In genomic region chr19:33273881-33274662, GRCh38 we compare ENCODE assay signal across 1 cellular context.
TF ChIP-seq lines count a peak whose summit lies in the region.

No MANE protein-coding gene starts in this region.

TF ChIP-seq in HepG2, 621 proteins besides CTCF, POLR2A, EP300 and RAD21 (continued from another document):
- TF ChIP-seq TOPORS (CRISPR knock-in tag; IDR thresholded peaks at IDR 0.05) = no peak
- TF ChIP-seq RAD51 (IDR thresholded peaks at IDR 0.05; ENCODE audit: borderline replicate concordance) = no peak
- peak; percentile 64 for TF ChIP-seq ZNF292 (CRISPR knock-in tag; IDR thresholded peaks at IDR 0.05; ENCODE audit: borderline replicate concordance, low read depth)
- TF ChIP-seq SMAD3 (CRISPR knock-in tag; IDR thresholded peaks at IDR 0.05) = no peak
- 0 out of 2 replicates have a peak, but pooled peaks have one; percentile 53 for TF ChIP-seq ZSCAN9 (CRISPR knock-in tag; IDR thresholded peaks at IDR 0.05; ENCODE audit: borderline replicate concordance)
- TF ChIP-seq ZNF414 (CRISPR knock-in tag; IDR thresholded peaks at IDR 0.05) = no peak
- TF ChIP-seq SP140L (CRISPR knock-in tag; IDR thresholded peaks at IDR 0.05; ENCODE audit: borderline replicate concordance) = no peak
- TF ChIP-seq, protein P1, sequence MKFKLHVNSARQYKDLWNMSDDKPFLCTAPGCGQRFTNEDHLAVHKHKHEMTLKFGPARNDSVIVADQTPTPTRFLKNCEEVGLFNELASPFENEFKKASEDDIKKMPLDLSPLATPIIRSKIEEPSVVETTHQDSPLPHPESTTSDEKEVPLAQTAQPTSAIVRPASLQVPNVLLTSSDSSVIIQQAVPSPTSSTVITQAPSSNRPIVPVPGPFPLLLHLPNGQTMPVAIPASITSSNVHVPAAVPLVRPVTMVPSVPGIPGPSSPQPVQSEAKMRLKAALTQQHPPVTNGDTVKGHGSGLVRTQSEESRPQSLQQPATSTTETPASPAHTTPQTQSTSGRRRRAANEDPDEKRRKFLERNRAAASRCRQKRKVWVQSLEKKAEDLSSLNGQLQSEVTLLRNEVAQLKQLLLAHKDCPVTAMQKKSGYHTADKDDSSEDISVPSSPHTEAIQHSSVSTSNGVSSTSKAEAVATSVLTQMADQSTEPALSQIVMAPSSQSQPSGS (CRISPR knock-in tag; IDR thresholded peaks at IDR 0.05) = 0 out of 2 replicates have a peak, but pooled peaks have one; percentile 46
- peak; percentile 99 for TF ChIP-seq ZNF646 (CRISPR knock-in tag; IDR thresholded peaks at IDR 0.05)
- TF ChIP-seq ZNF589 (CRISPR knock-in tag; conservative IDR thresholded peaks at IDR 0.05) = no peak
- no peak for TF ChIP-seq ZNF317 (CRISPR knock-in tag; IDR thresholded peaks at IDR 0.05)
- TF ChIP-seq ESRRA (CRISPR knock-in tag; IDR thresholded peaks at IDR 0.05; ENCODE audit: low read depth) = no peak
- no peak for TF ChIP-seq ZNF7 (CRISPR knock-in tag; IDR thresholded peaks at IDR 0.05)
- TF ChIP-seq MXD4 (CRISPR knock-in tag; IDR thresholded peaks at IDR 0.05) = peak; percentile 61; the same call in 1 of the 2 replicates
- TF ChIP-seq ZGPAT (CRISPR knock-in tag; IDR thresholded peaks at IDR 0.05) = peak; percentile 21; the same call in 1 of the 2 replicates
- TF ChIP-seq ZNF737 (CRISPR knock-in tag; IDR thresholded peaks at IDR 0.05; ENCODE audit: borderline replicate concordance) = no peak; the same call in 1 of the 2 replicates
- 0 out of 2 replicates have a peak, but pooled peaks have one; percentile 24 for TF ChIP-seq ZNF143 (CRISPR knock-in tag; IDR thresholded peaks at IDR 0.05)
- peak; percentile 94 for TF ChIP-seq SP5 (CRISPR knock-in tag; IDR thresholded peaks at IDR 0.05; ENCODE audit: borderline replicate concordance, low read depth)
- TF ChIP-seq ZHX1 (CRISPR knock-in tag; IDR thresholded peaks at IDR 0.05; ENCODE audit: low read depth) = peak; percentile 55; the same call in 1 of the 2 replicates
- TF ChIP-seq, protein P2, sequence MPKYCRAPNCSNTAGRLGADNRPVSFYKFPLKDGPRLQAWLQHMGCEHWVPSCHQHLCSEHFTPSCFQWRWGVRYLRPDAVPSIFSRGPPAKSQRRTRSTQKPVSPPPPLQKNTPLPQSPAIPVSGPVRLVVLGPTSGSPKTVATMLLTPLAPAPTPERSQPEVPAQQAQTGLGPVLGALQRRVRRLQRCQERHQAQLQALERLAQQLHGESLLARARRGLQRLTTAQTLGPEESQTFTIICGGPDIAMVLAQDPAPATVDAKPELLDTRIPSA (CRISPR knock-in tag; IDR thresholded peaks at IDR 0.05; ENCODE audit: borderline replicate concordance) = 0 out of 2 replicates have a peak, but pooled peaks have one; percentile 58
- TF ChIP-seq ZNF230 (CRISPR knock-in tag; IDR thresholded peaks at IDR 0.05) = no peak
- TF ChIP-seq ZNF546 (CRISPR knock-in tag; conservative IDR thresholded peaks at IDR 0.05) = no peak
- TF ChIP-seq ADNP (CRISPR knock-in tag; IDR thresholded peaks at IDR 0.05) = peak; percentile 68; the same call in 1 of the 2 replicates
- no peak for TF ChIP-seq SAFB2 (CRISPR knock-in tag; IDR thresholded peaks at IDR 0.05; ENCODE audit: borderline replicate concordance, low read depth)
- TF ChIP-seq ZNF772 (CRISPR knock-in tag; IDR thresholded peaks at IDR 0.05) = peak; percentile 66; the same call in 1 of the 2 replicates
- peak; percentile 84 for TF ChIP-seq PHF5A (CRISPR knock-in tag; IDR thresholded peaks at IDR 0.05; ENCODE audit: low read depth, unreplicated experiment)
- no peak for TF ChIP-seq ZNF547 (CRISPR knock-in tag; IDR thresholded peaks at IDR 0.05)
- TF ChIP-seq RBAK (CRISPR knock-in tag; IDR thresholded peaks at IDR 0.05) = no peak
- peak; percentile 71; the same call in 1 of the 2 replicates for TF ChIP-seq HDAC2 (CRISPR knock-in tag; IDR thresholded peaks at IDR 0.05)
- no peak for TF ChIP-seq SCMH1 (CRISPR knock-in tag; IDR thresholded peaks at IDR 0.05; ENCODE audit: borderline replicate concordance)
- TF ChIP-seq ZMYM3 (CRISPR knock-in tag; IDR thresholded peaks at IDR 0.05) = peak; percentile 94
- TF ChIP-seq ZNF432 (CRISPR knock-in tag; IDR thresholded peaks at IDR 0.05; ENCODE audit: borderline replicate concordance) = no peak
